Comparison of ENCODE assay signal across 22 cellular contexts in the genomic region with DNA sequence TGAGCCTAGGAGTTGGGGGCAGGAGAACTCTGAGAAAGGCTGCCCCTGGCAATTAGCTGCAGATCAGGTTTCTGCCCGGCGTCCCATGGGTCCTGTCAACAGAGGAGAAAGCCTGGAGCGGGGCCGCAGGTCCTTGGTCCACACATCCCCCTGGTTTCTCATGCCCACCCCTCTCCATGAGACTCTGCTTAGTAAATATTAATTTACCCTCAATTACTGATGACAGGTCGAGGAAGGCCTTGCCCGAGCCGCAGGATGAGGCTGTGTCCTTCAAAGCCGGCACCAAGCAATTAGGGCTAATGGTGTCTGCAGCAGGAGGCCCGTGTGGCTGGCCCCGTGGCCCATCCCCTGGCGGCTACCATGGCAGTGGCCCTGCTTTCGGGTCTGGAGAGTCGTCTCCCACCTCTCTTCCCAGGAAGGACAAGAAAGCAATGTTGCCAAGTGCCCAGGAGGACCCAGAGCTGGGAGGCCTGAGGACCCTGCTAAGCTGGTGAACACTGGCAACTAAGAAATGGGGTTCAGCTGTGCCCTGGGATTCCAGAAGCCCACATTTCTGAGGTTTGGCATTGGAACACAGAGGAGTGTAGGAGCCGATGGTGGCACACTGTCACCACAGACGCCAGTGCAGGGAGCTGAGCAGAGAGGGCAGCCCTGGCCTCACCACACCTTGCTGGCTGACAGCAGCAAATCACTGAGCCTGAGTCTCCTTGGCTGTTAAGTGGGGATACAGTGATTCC.
DNase-seq lines count a peak whose midpoint lies in the region; ATAC-seq and TF ChIP-seq lines count a peak whose summit lies in the region.
"Had no signal": no experiment of that assay in that cellular context is flagged by ENCODE, and none has a peak within 500 bp of the region (broad histone marks: within the 10 kb centered on the region; RNA-seq: fewer than 3 reads in every experiment).

No MANE protein-coding gene starts in this region.

- DNase-seq in activated naive CD4-positive, alpha-beta T cell treated with anti-CD3 and anti-CD28 coated beads, Interleukin-2, amount 10 ng/mL, durations not matched to agents 7 days and 5 days = peak; percentile 7
- no peak for DNase-seq in activated naive CD4-positive, alpha-beta T cell treated with anti-CD3 and anti-CD28 coated beads, Interleukin-2, amount 50 U/mL, for 16 hours
- DNase-seq in HEK293T (ENCODE audit: extremely low spot score) = peak; percentile 52
- DNase-seq in left lobe of liver (ENCODE audit: low spot score) = peak; percentile 21
- DNase-seq in type B pancreatic cell (ENCODE audit: extremely low spot score, unreplicated experiment) = peak; percentile 64
- no peak for DNase-seq in T-helper 9 cell
- no peak for DNase-seq in NCI-H1930 (lab: John Stamatoyannopoulos, UW)
- DNase-seq: activated CD4-positive, alpha-beta T cell treated with anti-CD3 and anti-CD28 coated beads for 36 hours; activated naive CD4-positive, alpha-beta T cell treated with anti-CD3 and anti-CD28 coated beads for 36 hours; activated T-cell treated with anti-CD3 and anti-CD28 coated beads, Interleukin-2, amount 50 U/mL, for 48 hours; amygdala; esophagus squamous epithelium; HFFc6; mammary epithelial cell; NCI-H1092; NCI-H2029 treated with DMSO at 0.1 percent for 48 hours; NCI-H446 treated with DMSO at 0.1 percent for 48 hours; NK-92 treated with Interleukin-12 subunit alpha and Interleukin-12 subunit beta, amount 100 ng/mL, for 24 hours; small intestine; stimulated activated CD4-positive, alpha-beta T cell treated with anti-CD3 and anti-CD28 coated beads, Interleukin-2, amount 100 ng/mL, for 24 hours had no signal

- ATAC-seq in left lobe of liver = no peak
- no peak for ATAC-seq in stimulated activated memory B cell treated with anti-CD40 and anti-IgM and Interleukin-4, amounts not matched to agents 10 μg/mL and 1 μg/mL and 100 μg/mL, for 72 hours
- ATAC-seq: activated CD4-positive, alpha-beta T cell treated with anti-CD3 and anti-CD28 coated beads for 36 hours; gastroesophageal sphincter had no signal

- no peaks in the 10 kb centered on the region for H3K27me3 Mint-ChIP-seq in activated naive CD4-positive, alpha-beta T cell treated with anti-CD3 and anti-CD28 coated beads, Interleukin-2, amount 10 ng/mL, durations not matched to agents 7 days and 5 days
- H3K27me3 Mint-ChIP-seq in type B pancreatic cell = peaks cover 41% of the 10 kb centered on the region
- peaks cover 18% of the 10 kb centered on the region for H3K27me3 Mint-ChIP-seq in stimulated activated memory B cell treated with anti-CD40 and anti-IgM and Interleukin-4, amounts not matched to agents 10 μg/mL and 1 μg/mL and 100 μg/mL, for 72 hours
- H3K27me3 Mint-ChIP-seq: activated CD4-positive, alpha-beta T cell treated with anti-CD3 and anti-CD28 coated beads for 36 hours had no signal

- H3K4me3 Mint-ChIP-seq in activated naive CD4-positive, alpha-beta T cell treated with anti-CD3 and anti-CD28 coated beads, Interleukin-2, amount 10 ng/mL, durations not matched to agents 7 days and 5 days = no peak overlapping the region
- no peak overlapping the region for H3K4me3 Mint-ChIP-seq in type B pancreatic cell
- H3K4me3 Mint-ChIP-seq in stimulated activated memory B cell treated with anti-CD40 and anti-IgM and Interleukin-4, amounts not matched to agents 10 μg/mL and 1 μg/mL and 100 μg/mL, for 72 hours = no peak overlapping the region
- H3K4me3 Mint-ChIP-seq: activated CD4-positive, alpha-beta T cell treated with anti-CD3 and anti-CD28 coated beads for 36 hours; activated naive CD4-positive, alpha-beta T cell treated with anti-CD3 and anti-CD28 coated beads for 36 hours; HFFc6 had no signal

- TF ChIP-seq CTCF in type B pancreatic cell (conservative IDR thresholded peaks at IDR 0.05) = no peak

- H3K4me1 Mint-ChIP-seq in activated naive CD4-positive, alpha-beta T cell treated with anti-CD3 and anti-CD28 coated beads, Interleukin-2, amount 10 ng/mL, durations not matched to agents 7 days and 5 days = no peaks in the 10 kb centered on the region
- H3K4me1 Mint-ChIP-seq in type B pancreatic cell (ENCODE audit: unreplicated experiment) = peaks cover 16% of the 10 kb centered on the region
- no peaks in the 10 kb centered on the region for H3K4me1 Mint-ChIP-seq in stimulated activated memory B cell treated with anti-CD40 and anti-IgM and Interleukin-4, amounts not matched to agents 10 μg/mL and 1 μg/mL and 100 μg/mL, for 72 hours
- H3K4me1 Mint-ChIP-seq: activated CD4-positive, alpha-beta T cell treated with anti-CD3 and anti-CD28 coated beads for 36 hours had no signal

- no peaks in the 10 kb centered on the region for H3K36me3 Mint-ChIP-seq in activated naive CD4-positive, alpha-beta T cell treated with anti-CD3 and anti-CD28 coated beads, Interleukin-2, amount 10 ng/mL, durations not matched to agents 7 days and 5 days
- no peaks in the 10 kb centered on the region for H3K36me3 Mint-ChIP-seq in type B pancreatic cell
- no peaks in the 10 kb centered on the region for H3K36me3 Mint-ChIP-seq in stimulated activated memory B cell treated with anti-CD40 and anti-IgM and Interleukin-4, amounts not matched to agents 10 μg/mL and 1 μg/mL and 100 μg/mL, for 72 hours

- CTCF ChIA-PET in activated naive CD4-positive, alpha-beta T cell treated with anti-CD3 and anti-CD28 coated beads, Interleukin-2, amount 10 ng/mL, durations not matched to agents 7 days and 5 days (lab: Charles Lee) = no interaction called here
- CTCF ChIA-PET in HEK293T (lab: Yijun Ruan, JAX) = no interaction called here

- no peak overlapping the region for H3K27ac Mint-ChIP-seq in activated naive CD4-positive, alpha-beta T cell treated with anti-CD3 and anti-CD28 coated beads, Interleukin-2, amount 10 ng/mL, durations not matched to agents 7 days and 5 days
- no peak overlapping the region for H3K27ac Mint-ChIP-seq in type B pancreatic cell
- H3K27ac Mint-ChIP-seq in stimulated activated memory B cell treated with anti-CD40 and anti-IgM and Interleukin-4, amounts not matched to agents 10 μg/mL and 1 μg/mL and 100 μg/mL, for 72 hours = no peak overlapping the region
- H3K27ac Mint-ChIP-seq: activated CD4-positive, alpha-beta T cell treated with anti-CD3 and anti-CD28 coated beads for 36 hours; activated naive CD4-positive, alpha-beta T cell treated with anti-CD3 and anti-CD28 coated beads for 36 hours; HFFc6 had no signal

- POLR2A ChIA-PET in HEK293T (lab: Yijun Ruan, JAX) = no interaction called here

- H3K9me3 Mint-ChIP-seq in activated naive CD4-positive, alpha-beta T cell treated with anti-CD3 and anti-CD28 coated beads, Interleukin-2, amount 10 ng/mL, durations not matched to agents 7 days and 5 days = peaks cover 2% of the 10 kb centered on the region
- H3K9me3 Mint-ChIP-seq in type B pancreatic cell = no peaks in the 10 kb centered on the region
- peaks cover 4% of the 10 kb centered on the region for H3K9me3 Mint-ChIP-seq in stimulated activated memory B cell treated with anti-CD40 and anti-IgM and Interleukin-4, amounts not matched to agents 10 μg/mL and 1 μg/mL and 100 μg/mL, for 72 hours
- H3K9me3 Mint-ChIP-seq: activated naive CD4-positive, alpha-beta T cell treated with anti-CD3 and anti-CD28 coated beads for 36 hours had no signal

TF ChIP-seq in HEK293T, 16 proteins besides CTCF, POLR2A, EP300 and RAD21:
- TF ChIP-seq FOXM1 (IDR thresholded peaks at IDR 0.05; ENCODE audit: borderline replicate concordance) (no peak), ARNT (IDR thresholded peaks at IDR 0.05) (no peak), LEF1 (IDR thresholded peaks at IDR 0.05; ENCODE audit: borderline replicate concordance) (no peak), SP1 (IDR thresholded peaks at IDR 0.05) (no peak), BHLHE40 (IDR thresholded peaks at IDR 0.05; ENCODE audit: borderline replicate concordance) (no peak), CTBP1 (IDR thresholded peaks at IDR 0.05; ENCODE audit: borderline replicate concordance) (no peak), ZNF384 (IDR thresholded peaks at IDR 0.05) (no peak), FOXK2 (IDR thresholded peaks at IDR 0.05) (no peak), SUZ12 (IDR thresholded peaks at IDR 0.05) (no peak), TARDBP (IDR thresholded peaks at IDR 0.05) (no peak), FOXA1 (IDR thresholded peaks at IDR 0.05) (no peak), L3MBTL2 (conservative IDR thresholded peaks at IDR 0.05) (no peak), HDGF (IDR thresholded peaks at IDR 0.05; ENCODE audit: borderline replicate concordance) (no peak), PKNOX1 (IDR thresholded peaks at IDR 0.05) (no peak), ELF4 (IDR thresholded peaks at IDR 0.05) (no peak), NFRKB (IDR thresholded peaks at IDR 0.05) (no peak)

Comparison
In these comparisons a context has a peak if more than half of its experiments do, and no peak if none do; other contexts are left out.
1. DNase-seq: peak in activated naive CD4-positive, alpha-beta T cell treated with anti-CD3 and anti-CD28 coated beads, Interleukin-2, amount 10 ng/mL, durations not matched to agents 7 days and 5 days (single experiment), HEK293T (single experiment), left lobe of liver (single experiment) and type B pancreatic cell (single experiment); none in activated naive CD4-positive, alpha-beta T cell treated with anti-CD3 and anti-CD28 coated beads, Interleukin-2, amount 50 U/mL, for 16 hours (single experiment), T-helper 9 cell (single experiment) and NCI-H1930 (0 of 2).